In the genomic region with DNA sequence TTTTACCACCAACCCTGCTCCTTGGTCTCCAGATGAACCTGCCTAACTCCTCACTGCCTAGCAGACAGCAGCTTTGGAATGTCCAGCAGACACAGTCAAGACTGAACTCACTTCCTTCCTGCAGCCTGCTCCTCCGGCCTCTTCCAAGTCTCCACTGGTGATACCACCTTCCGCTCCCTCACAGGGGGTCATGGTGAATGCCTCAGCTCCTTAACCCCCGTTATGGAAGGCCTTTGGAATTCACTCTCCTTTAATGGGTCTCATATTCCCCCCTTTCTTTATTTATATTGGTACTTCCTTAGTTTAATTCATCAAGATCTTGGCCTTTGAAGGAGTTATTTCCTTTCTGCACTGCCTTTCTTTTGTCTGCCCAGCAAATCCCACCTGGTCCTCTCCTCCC, we compare ENCODE assay signal across 22 cellular contexts. TPM values are rescaled to one million over a fixed set of nuclear protein-coding genes. Genes with fewer than 3 reads are reported as not detected.
DNase-seq lines count a peak whose midpoint lies in the region; ATAC-seq, FAIRE-seq and TF ChIP-seq lines count a peak whose summit lies in the region.
"Had no signal": no experiment of that assay in that cellular context is flagged by ENCODE, and none has a peak within 500 bp of the region (broad histone marks: within the 10 kb centered on the region; RNA-seq: fewer than 3 reads in every experiment).

No MANE protein-coding gene starts in this region.

- POLR2A ChIA-PET in AG04450 (lab: Yijun Ruan, JAX): no interaction called here

- H3K4me1 Mint-ChIP-seq in astrocyte (ENCODE audit: low read depth, unreplicated experiment): no peaks in the 10 kb centered on the region

- no peak for FAIRE-seq in astrocyte (lab: Jason Lieb, UNC)
- FAIRE-seq: GM19239 had no signal

- DNase-seq in AG04450 (ENCODE audit: low read depth, low spot score) (peak; percentile 8), ELR (ENCODE audit: low read depth) (peak; percentile 40), astrocyte (ENCODE audit: low read depth) (peak; percentile 61), fibroblast of pulmonary artery (ENCODE audit: low read depth) (peak; percentile 86)
- DNase-seq in effector CD4-positive, alpha-beta T cell: no peak
- DNase-seq: Calu3; CD8-positive, alpha-beta T cell; GOT3; MM.1S; NCI-H1092; NCI-H1436 treated with DMSO at 0.1 percent for 48 hours; NCI-H2029; NCI-H345; NCI-H524 treated with DMSO at 0.1 percent for 48 hours; SHP77; SK-N-SH had no signal

- no peaks in the 10 kb centered on the region for H3K79me2 ChIP-seq in astrocyte (ENCODE audit: insufficient read depth, low read length)

- no peak overlapping the region for H3K27ac ChIP-seq in AG04450 (ENCODE audit: low read depth, low read length)
- H3K27ac ChIP-seq in astrocyte (ENCODE audit: low read depth, low read length): no peak overlapping the region
- H3K27ac ChIP-seq: BLaER1 treated with 17β-estradiol and CSF1 and Interleukin-3, amounts not matched to agents 10 nM and 100 nM had no signal

- peaks cover 16% of the 10 kb centered on the region for H3K27me3 Mint-ChIP-seq in astrocyte (ENCODE audit: low read depth, unreplicated experiment)

- H3K4me3 Mint-ChIP-seq in astrocyte (ENCODE audit: unreplicated experiment): no peak overlapping the region
- H3K4me3 Mint-ChIP-seq: CD8-positive, alpha-beta T cell had no signal

- H3K9me3 ChIP-seq in AG04450 (ENCODE audit: control insufficient read depth, insufficient read depth, low read length) (peaks cover 7% of the 10 kb centered on the region; the same call in 1 of the 2 replicates), astrocyte (ENCODE audit: insufficient read depth, low read depth, low read length) (no peaks in the 10 kb centered on the region)
- H3K9me3 ChIP-seq: BLaER1 treated with 17β-estradiol and CSF1 and Interleukin-3, amounts not matched to agents 10 nM and 100 nM; SK-N-SH had no signal

- peaks cover 8% of the 10 kb centered on the region for H3K4me1 ChIP-seq in astrocyte (ENCODE audit: insufficient read depth, low read length)

- no peaks in the 10 kb centered on the region for H3K36me3 Mint-ChIP-seq in astrocyte (ENCODE audit: low read depth, unreplicated experiment)
- H3K36me3 Mint-ChIP-seq: CD8-positive, alpha-beta T cell had no signal

- TF ChIP-seq CTCF in AG04450 (IDR thresholded peaks at IDR 0.05; ENCODE audit: low read depth, low read length) (no peak), astrocyte (IDR thresholded peaks at IDR 0.05; ENCODE audit: insufficient read depth, low read depth, low read length) (no peak), fibroblast of pulmonary artery (IDR thresholded peaks at IDR 0.05; ENCODE audit: low read length, missing control alignments) (no peak)

- ATAC-seq in GM19455 (IDR thresholded peaks at IDR 0.05; ENCODE audit: unreplicated experiment): no peak
- no peak for ATAC-seq in GM18858 (IDR thresholded peaks at IDR 0.05; ENCODE audit: unreplicated experiment)
- ATAC-seq in HG03097 (IDR thresholded peaks at IDR 0.05; ENCODE audit: low FRiP score, unreplicated experiment): no peak
- ATAC-seq: CD8-positive, alpha-beta T cell; HCT116 had no signal

- no peak overlapping the region for H3K9ac ChIP-seq in astrocyte (ENCODE audit: low read length)
- H3K9ac ChIP-seq: BLaER1 treated with 17β-estradiol and CSF1 and Interleukin-3, amounts not matched to agents 10 nM and 100 nM; SK-N-SH had no signal

- no peaks in the 10 kb centered on the region for H3K27me3 ChIP-seq in AG04450 (ENCODE audit: control insufficient read depth, insufficient read depth, low read length)
- no peaks in the 10 kb centered on the region for H3K27me3 ChIP-seq in astrocyte (ENCODE audit: insufficient read depth, low read length)

- no peaks in the 10 kb centered on the region for H3K9me3 Mint-ChIP-seq in astrocyte (ENCODE audit: unreplicated experiment)
- H3K9me3 Mint-ChIP-seq: CD8-positive, alpha-beta T cell had no signal

- no peak overlapping the region for H3K4me2 ChIP-seq in astrocyte (ENCODE audit: low read length)
- H3K4me2 ChIP-seq: SK-N-SH had no signal

- H2AFZ ChIP-seq in astrocyte (ENCODE audit: low read depth, low read length): no peak overlapping the region

- no peak overlapping the region for H3K4me3 ChIP-seq in AG04450 (ENCODE audit: low read depth, low read length)
- H3K4me3 ChIP-seq in astrocyte (ENCODE audit: insufficient read depth, low read depth, low read length): no peak overlapping the region
- H3K4me3 ChIP-seq in fibroblast of pulmonary artery (replicated peaks; ENCODE audit: low read depth, low read length): no peak overlapping the region
- H3K4me3 ChIP-seq: BLaER1 treated with 17β-estradiol and CSF1 and Interleukin-3, amounts not matched to agents 10 nM and 100 nM had no signal

- no peak overlapping the region for H3K27ac Mint-ChIP-seq in astrocyte (ENCODE audit: unreplicated experiment)
- H3K27ac Mint-ChIP-seq: CD8-positive, alpha-beta T cell had no signal

- CTCF ChIA-PET in AG04450 (lab: Charles Lee): interaction anchor here (2.4 kb wide), 1 partner anchor 617 kb away, joined by 6 read pairs; no protein-coding TSS in a partner anchor

- no peaks in the 10 kb centered on the region for H3K36me3 ChIP-seq in astrocyte (ENCODE audit: insufficient read depth, low read length)
- H3K36me3 ChIP-seq: BLaER1 treated with 17β-estradiol and CSF1 and Interleukin-3, amounts not matched to agents 10 nM and 100 nM had no signal

- H4K20me1 ChIP-seq in astrocyte (ENCODE audit: insufficient read depth, low read length): no peaks in the 10 kb centered on the region
- H4K20me1 ChIP-seq: BLaER1 treated with 17β-estradiol and CSF1 and Interleukin-3, amounts not matched to agents 10 nM and 100 nM had no signal

RNA-seq across cellular contexts. Expression of a gene that starts 44.9 kb away (rescaled TPM):
- polyA plus RNA-seq in AG04450 (2011; rRNA removed): 53.5 and 57.7 TPM in 2 replicates
- polyA minus RNA-seq in AG04450 (2011; rRNA and poly(A)+ RNA removed): 15.5 and 17.8 TPM in 2 replicates
- total RNA-seq in astrocyte: 19.2 and 19.7 TPM in 2 replicates
